Comparison of ENCODE assay signal across 14 cellular contexts in the genomic region with DNA sequence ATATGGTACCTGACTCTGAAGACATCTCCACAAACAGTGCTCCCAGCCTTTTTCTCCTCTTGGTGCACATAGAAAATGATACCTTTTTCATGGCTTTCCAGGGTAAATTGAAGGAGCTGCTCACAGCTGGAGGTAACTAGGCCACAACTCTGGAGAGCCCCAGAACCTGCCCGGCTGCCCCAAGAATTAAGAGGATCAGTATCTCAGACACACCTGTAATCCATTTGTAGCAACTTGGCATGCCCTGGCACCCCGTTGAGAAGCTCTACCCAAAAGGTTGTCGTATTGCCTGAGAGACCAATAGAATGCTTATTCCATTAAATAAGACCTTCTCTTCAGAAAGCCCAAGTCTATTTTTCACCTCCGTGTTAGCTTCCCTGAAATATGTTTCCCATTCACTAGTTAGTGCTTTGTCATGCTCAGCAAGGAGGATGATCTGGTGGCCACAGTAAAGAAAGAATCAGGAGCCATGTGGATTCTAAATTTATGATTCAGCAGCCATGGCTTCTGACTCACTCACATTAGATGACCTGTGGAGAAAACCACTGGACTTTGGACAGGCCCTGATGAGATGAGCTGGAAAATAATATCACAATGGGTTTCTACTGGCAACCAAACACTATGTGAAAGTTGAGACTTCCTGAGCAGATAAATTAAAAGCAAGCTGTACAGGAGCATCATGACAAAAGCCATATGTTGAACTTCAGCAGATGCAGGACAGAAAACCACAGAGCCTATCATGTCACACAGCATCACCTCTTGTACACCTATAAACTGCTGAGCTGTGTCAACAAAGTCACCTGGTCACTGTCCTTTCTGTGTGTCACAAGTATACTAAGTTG.
DNase-seq lines count a peak whose midpoint lies in the region; ATAC-seq and TF ChIP-seq lines count a peak whose summit lies in the region.
"Had no signal": no experiment of that assay in that cellular context is flagged by ENCODE, and none has a peak within 500 bp of the region (broad histone marks: within the 10 kb centered on the region; RNA-seq: fewer than 3 reads in every experiment).

No MANE protein-coding gene starts in this region.

- DNase-seq in HFF-Myc (ENCODE audit: extremely low read depth, low read depth) (peak; percentile 98), SW480 (ENCODE audit: low spot score) (peak; percentile 96), hepatocyte (ENCODE audit: low spot score) (peak; percentile 47), DMS114 treated with DMSO at 0.1 percent for 48 hours (lab: John Stamatoyannopoulos, UW; ENCODE audit: unreplicated experiment) (no peak), suprapubic skin (ENCODE audit: low spot score in 2 of 2) (no peak), lower lobe of right lung (no peak), islet precursor cell (no peak)
- DNase-seq: effector CD4-positive, alpha-beta T cell; NCI-H1048; OCI-M1; upper lobe of right lung had no signal

- H3K27me3 ChIP-seq in ACC112 (ENCODE audit: insufficient read depth, low read length) (no peaks in the 10 kb centered on the region), hepatocyte (no peaks in the 10 kb centered on the region), suprapubic skin (peaks cover 5% of the 10 kb centered on the region), lower lobe of right lung (ENCODE audit: low read depth) (no peaks in the 10 kb centered on the region)
- H3K27me3 ChIP-seq: BLaER1, upper lobe of right lung had no signal

- TF ChIP-seq POLR2A in suprapubic skin (IDR thresholded peaks at IDR 0.05), result no peak

- TF ChIP-seq EP300 in suprapubic skin (IDR thresholded peaks at IDR 0.05), result no peak

- TF ChIP-seq CTCF in HFF-Myc (IDR thresholded peaks at IDR 0.05; ENCODE audit: low read depth, low read length, missing control alignments), result no peak
- no peak for TF ChIP-seq CTCF in hepatocyte (IDR thresholded peaks at IDR 0.05; ENCODE audit: poor library complexity)
- TF ChIP-seq CTCF in suprapubic skin (IDR thresholded peaks at IDR 0.05), result no peak
- TF ChIP-seq CTCF in lower lobe of right lung (IDR thresholded peaks at IDR 0.05), result no peak

- WGBS in hepatocyte (ENCODE audit: low lambda C conversion rate, missing lambda C conversion rate), result 93% methylated on average over 4 of the region's 4 CpGs
- 85% methylated on average over 4 of the region's 4 CpGs for WGBS in suprapubic skin

- H3K9me3 ChIP-seq in hepatocyte (ENCODE audit: low read depth), result peaks cover 8% of the 10 kb centered on the region
- peaks cover 4% of the 10 kb centered on the region for H3K9me3 ChIP-seq in suprapubic skin
- peaks cover 11% of the 10 kb centered on the region for H3K9me3 ChIP-seq in lower lobe of right lung
- H3K9me3 ChIP-seq: upper lobe of right lung had no signal

- intact Hi-C loops in lower lobe of right lung (cut with DNase I), result no loop called here

- H3K4me3 ChIP-seq in ACC112 (ENCODE audit: low read depth, low read length) (no peak overlapping the region), HFF-Myc (replicated peaks; ENCODE audit: low read depth, low read length) (no peak overlapping the region), hepatocyte (no peak overlapping the region), suprapubic skin (no peak overlapping the region), lower lobe of right lung (no peak overlapping the region)
- H3K4me3 ChIP-seq: BLaER1, upper lobe of right lung had no signal

- no peaks in the 10 kb centered on the region for H4K20me1 ChIP-seq in hepatocyte (ENCODE audit: insufficient read depth, poor library complexity, severe bottlenecking)
- H4K20me1 ChIP-seq: BLaER1 had no signal

- no peaks in the 10 kb centered on the region for H3K79me2 ChIP-seq in ACC112 (ENCODE audit: control insufficient read depth, insufficient read depth, low read length, unreplicated experiment)
- H3K79me2 ChIP-seq in hepatocyte, result no peaks in the 10 kb centered on the region

- no peaks in the 10 kb centered on the region for H3K9me2 ChIP-seq in hepatocyte (replicated peaks; ENCODE audit: insufficient read depth)

- no peak for ATAC-seq in lower lobe of right lung
- ATAC-seq: activated CD4-positive, CD25-positive, alpha-beta regulatory T cell treated with anti-CD3 and anti-CD28 coated beads, Interleukin-2, amount 50 U/mL, for 24 hours; upper lobe of right lung had no signal

- H2AFZ ChIP-seq in ACC112 (ENCODE audit: low read length, unreplicated experiment), result peak overlapping the region; percentile 0
- H2AFZ ChIP-seq in hepatocyte, result no peak overlapping the region

- H3K4me1 ChIP-seq in ACC112 (ENCODE audit: control insufficient read depth, insufficient read depth, low read length, unreplicated experiment) (peaks cover 42% of the 10 kb centered on the region), hepatocyte (ENCODE audit: insufficient read depth) (no peaks in the 10 kb centered on the region), suprapubic skin (no peaks in the 10 kb centered on the region), lower lobe of right lung (no peaks in the 10 kb centered on the region)
- H3K4me1 ChIP-seq: BLaER1, upper lobe of right lung had no signal

- H3K36me3 ChIP-seq in ACC112 (ENCODE audit: insufficient read depth, low read length) (0 out of 2 replicates have a peak, but pooled peaks cover 7% of the 10 kb centered on the region), hepatocyte (replicated peaks; ENCODE audit: insufficient read depth, low read depth) (no peaks in the 10 kb centered on the region), suprapubic skin (no peaks in the 10 kb centered on the region), lower lobe of right lung (no peaks in the 10 kb centered on the region)
- H3K36me3 ChIP-seq: BLaER1, upper lobe of right lung had no signal

- H3K4me2 ChIP-seq in hepatocyte, result no peak overlapping the region
- H3K4me2 ChIP-seq: BLaER1 had no signal

- H3K27ac ChIP-seq in ACC112 (ENCODE audit: low read depth, low read length) (peak overlapping the region; percentile 97), hepatocyte (peak overlapping the region; percentile 51), suprapubic skin (no peak overlapping the region), lower lobe of right lung (no peak overlapping the region)
- H3K27ac ChIP-seq: BLaER1, upper lobe of right lung had no signal

Comparison
In these comparisons a context has a peak if more than half of its experiments do, and no peak if none do; other contexts are left out.
1. H3K27ac ChIP-seq: peak in ACC112 (single experiment) and hepatocyte (single experiment); none in suprapubic skin (single experiment) and lower lobe of right lung (single experiment).
2. DNase-seq: peak in HFF-Myc (single experiment), SW480 (single experiment) and hepatocyte (single experiment); none in DMS114 treated with DMSO at 0.1 percent for 48 hours (single experiment), suprapubic skin (0 of 2), lower lobe of right lung (single experiment) and islet precursor cell (single experiment).